ENCODE assay signal across 31 cellular contexts in the genomic region with DNA sequence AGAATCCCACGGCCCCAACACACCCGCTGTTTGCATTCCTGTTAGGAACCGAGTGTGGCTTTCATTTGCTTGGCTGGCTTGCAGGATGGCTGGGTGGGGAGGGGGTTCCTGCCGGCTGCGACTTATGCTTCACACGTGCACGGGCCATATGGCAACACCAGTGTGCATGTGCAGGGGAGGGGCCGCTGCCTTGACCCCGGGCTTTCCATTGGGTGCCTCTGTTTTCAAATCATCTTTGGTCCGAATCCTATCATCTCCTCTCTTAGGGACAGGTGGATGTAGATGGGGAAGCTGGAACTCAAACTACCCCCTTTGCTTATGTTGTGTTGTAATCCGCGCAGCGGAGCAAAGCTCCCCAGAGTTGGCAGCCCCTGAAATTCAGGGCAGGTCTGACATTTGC. TPM values are rescaled to one million over a fixed set of nuclear protein-coding genes. Genes with fewer than 3 reads are reported as not detected.
"Had no signal": no experiment of that assay in that cellular context is flagged by ENCODE, and none has a peak within 500 bp of the region (broad histone marks: within the 10 kb centered on the region; RNA-seq: fewer than 3 reads in every experiment).

No MANE protein-coding gene starts in this region.

- H2AFZ ChIP-seq: parathyroid adenoma had no signal

- H3K36me3 Mint-ChIP-seq: activated CD4-positive, alpha-beta memory T cell treated with anti-CD3 and anti-CD28 coated beads for 36 hours; activated naive CD8-positive, alpha-beta T cell treated with anti-CD3 and anti-CD28 coated beads for 36 hours; mesothelial cell of epicardium; naive B cell had no signal

- H3K27me3 ChIP-seq: adrenal gland, body of pancreas, colonic mucosa, gastrocnemius medialis had no signal

- H3K36me3 ChIP-seq: adrenal gland, colonic mucosa, esophagus squamous epithelium, gastrocnemius medialis, suprapubic skin, tibial artery had no signal

- H3K9me3 Mint-ChIP-seq: activated CD4-positive, alpha-beta memory T cell treated with anti-CD3 and anti-CD28 coated beads for 36 hours; activated naive CD4-positive, alpha-beta T cell treated with anti-CD3 and anti-CD28 coated beads for 36 hours; activated naive CD8-positive, alpha-beta T cell treated with anti-CD3 and anti-CD28 coated beads for 36 hours; activated T-helper 1 cell treated with anti-CD3 and anti-CD28 coated beads, Interleukin-12 subunit alpha, Interleukin-12 subunit beta, Interleukin-2, Interleukin-4 antibody, amounts not matched to agents 30 ng/mL and 10 ng/mL and 1 ng/mL, durations not matched to agents 14 hours and 24 hours and 36 hours; mesothelial cell of epicardium had no signal

- H3K4me3 ChIP-seq: adrenal gland, body of pancreas, colonic mucosa, esophagus squamous epithelium, gastrocnemius medialis, suprapubic skin, tibial artery had no signal

- H3K27ac Mint-ChIP-seq: activated CD4-positive, alpha-beta memory T cell treated with anti-CD3 and anti-CD28 coated beads for 36 hours; activated naive CD4-positive, alpha-beta T cell treated with anti-CD3 and anti-CD28 coated beads for 36 hours; activated naive CD8-positive, alpha-beta T cell treated with anti-CD3 and anti-CD28 coated beads for 36 hours; activated T-helper 1 cell treated with anti-CD3 and anti-CD28 coated beads, Interleukin-12 subunit alpha, Interleukin-12 subunit beta, Interleukin-2, Interleukin-4 antibody, amounts not matched to agents 30 ng/mL and 10 ng/mL and 1 ng/mL, durations not matched to agents 14 hours and 24 hours and 36 hours; mesothelial cell of epicardium; naive B cell had no signal

- H3K4me3 Mint-ChIP-seq: activated CD4-positive, alpha-beta memory T cell treated with anti-CD3 and anti-CD28 coated beads for 36 hours; activated naive CD4-positive, alpha-beta T cell treated with anti-CD3 and anti-CD28 coated beads for 36 hours; activated naive CD8-positive, alpha-beta T cell treated with anti-CD3 and anti-CD28 coated beads for 36 hours; activated T-helper 1 cell treated with anti-CD3 and anti-CD28 coated beads, Interleukin-12 subunit alpha, Interleukin-12 subunit beta, Interleukin-2, Interleukin-4 antibody, amounts not matched to agents 30 ng/mL and 10 ng/mL and 1 ng/mL, durations not matched to agents 14 hours and 24 hours and 36 hours; mesothelial cell of epicardium; naive B cell had no signal

- ATAC-seq: activated CD4-positive, CD25-positive, alpha-beta regulatory T cell treated with anti-CD3 and anti-CD28 coated beads, Interleukin-2, amount 50 U/mL, for 24 hours; body of pancreas; gastrocnemius medialis; left cardiac atrium; right cardiac atrium had no signal

- DNase-seq: activated CD4-positive, alpha-beta memory T cell treated with anti-CD3 and anti-CD28 coated beads for 36 hours; activated CD4-positive, alpha-beta T cell treated with anti-CD3 and anti-CD28 coated beads for 48 hours; activated CD8-positive, alpha-beta memory T cell treated with anti-CD3 and anti-CD28 coated beads, Interleukin-2, amount 50 U/mL, for 4 hours; activated effector memory CD4-positive, alpha-beta T cell treated with anti-CD3 and anti-CD28 coated beads, Interleukin-2, amount 50 U/mL, for 16 hours; activated naive CD4-positive, alpha-beta T cell treated with anti-CD3 and anti-CD28 coated beads for 36 hours; activated naive CD8-positive, alpha-beta T cell treated with anti-CD3 and anti-CD28 coated beads for 36 hours; activated T-cell treated with anti-CD3 and anti-CD28 coated beads, Interleukin-2, amount 50 U/mL, for 1 hour; adrenal gland; aorta; body of pancreas; colonic mucosa; effector CD8-positive, alpha-beta T cell; esophagus squamous epithelium; gastrocnemius medialis; head of caudate nucleus; hippocampal formation; left cardiac atrium; mammary epithelial cell; naive B cell; right cardiac atrium; stimulated activated naive CD4-positive, alpha-beta T cell; T-helper 9 cell; tibial artery had no signal

- H3K4me1 Mint-ChIP-seq: activated naive CD8-positive, alpha-beta T cell treated with anti-CD3 and anti-CD28 coated beads for 36 hours; naive B cell had no signal

- H3K27ac ChIP-seq: adrenal gland, body of pancreas, colonic mucosa, epithelial cell of prostate, esophagus squamous epithelium, gastrocnemius medialis, parathyroid adenoma, suprapubic skin, tibial artery, VCaP had no signal

- H3K4me1 ChIP-seq: adrenal gland, body of pancreas, colonic mucosa, esophagus squamous epithelium, gastrocnemius medialis, suprapubic skin, tibial artery had no signal

RNA-seq across cellular contexts. Expression of a gene that starts 30.3 kb away (rescaled TPM):
- total RNA-seq: activated CD4-positive, alpha-beta memory T cell treated with anti-CD3 and anti-CD28 coated beads for 36 hours; activated CD8-positive, alpha-beta memory T cell treated with anti-CD3 and anti-CD28 coated beads for 36 hours; activated naive CD4-positive, alpha-beta T cell treated with anti-CD3 and anti-CD28 coated beads for 36 hours; activated naive CD8-positive, alpha-beta T cell treated with anti-CD3 and anti-CD28 coated beads for 36 hours; activated T-helper 1 cell treated with anti-CD3 and anti-CD28 coated beads, Interleukin-12 subunit alpha, Interleukin-12 subunit beta, Interleukin-2, Interleukin-4 antibody, amounts not matched to agents 30 ng/mL and 10 ng/mL and 1 ng/mL, durations not matched to agents 14 hours and 24 hours and 36 hours had no signal
